9 cellular contexts compared by ENCODE assay signal in the genomic region with DNA sequence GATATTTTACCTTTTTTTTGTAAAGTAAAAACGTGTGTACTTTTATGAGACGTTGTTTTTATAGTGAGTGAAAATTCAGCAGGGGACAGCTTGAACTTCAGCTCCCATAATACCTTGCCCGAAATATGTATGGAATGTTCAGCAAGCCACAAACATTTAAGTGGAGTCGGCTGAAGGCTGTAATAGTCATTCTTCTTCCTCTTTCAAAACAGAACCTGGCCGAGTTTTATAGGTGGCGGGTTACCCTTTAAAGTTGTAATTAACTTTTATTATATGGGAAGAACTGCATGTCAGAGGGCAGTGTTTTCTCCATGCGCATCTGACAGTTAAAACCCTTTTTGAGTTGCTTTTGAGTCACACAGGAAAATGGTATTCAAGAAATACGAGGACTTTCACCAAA. TPM values are rescaled to one million over a fixed set of nuclear protein-coding genes. Genes with fewer than 3 reads are reported as not detected.
DNase-seq lines count a peak whose midpoint lies in the region; ATAC-seq and TF ChIP-seq lines count a peak whose summit lies in the region.
"Had no signal": no experiment of that assay in that cellular context is flagged by ENCODE, and none has a peak within 500 bp of the region (broad histone marks: within the 10 kb centered on the region; RNA-seq: fewer than 3 reads in every experiment).

No MANE protein-coding gene starts in this region.

- no peaks in the 10 kb centered on the region for H3K36me3 ChIP-seq in colonic mucosa
- H3K36me3 ChIP-seq in neural progenitor cell = no peaks in the 10 kb centered on the region

- DNase-seq in EH (ENCODE audit: low read depth) = peak; percentile 82
- DNase-seq in NB4 (ENCODE audit: low read depth) = peak; percentile 77
- DNase-seq in colonic mucosa = peak; percentile 52
- no peak for DNase-seq in neural progenitor cell (ENCODE audit: low spot score)
- no peak for DNase-seq in amniotic stem cell (lab: John Stamatoyannopoulos, UW)
- no peak for DNase-seq in cortex of kidney (lab: John Stamatoyannopoulos, UW)

- ATAC-seq in HG03457 (IDR thresholded peaks at IDR 0.05; ENCODE audit: unreplicated experiment) (no peak), GM18861 (IDR thresholded peaks at IDR 0.05; ENCODE audit: unreplicated experiment) (no peak)

- TF ChIP-seq POLR2A in NB4 (IDR thresholded peaks at IDR 0.05; ENCODE audit: extremely low read depth, insufficient read length) = no peak

- no peak overlapping the region for H3K4me3 ChIP-seq in NB4 (ENCODE audit: low read depth, low read length)
- no peak overlapping the region for H3K4me3 ChIP-seq in colonic mucosa
- H3K4me3 ChIP-seq in neural progenitor cell = no peak overlapping the region

- peak overlapping the region; percentile 16 for H3K4me2 ChIP-seq in neural progenitor cell

- H4K20me1 ChIP-seq in neural progenitor cell (ENCODE audit: low read depth) = peaks cover 25% of the 10 kb centered on the region

- no peak overlapping the region for H2AFZ ChIP-seq in neural progenitor cell (replicated peaks)

- peaks cover 28% of the 10 kb centered on the region for H3K36me3 Mint-ChIP-seq in neural progenitor cell

- H3K79me2 ChIP-seq in neural progenitor cell (ENCODE audit: low read depth) = peaks cover 68% of the 10 kb centered on the region

- intact Hi-C loops in colonic mucosa (cut with DNase I) = no loop called here

- H3F3A ChIP-seq in neural progenitor cell (ENCODE audit: low read depth) = peaks cover 9% of the 10 kb centered on the region

- H3K27ac Mint-ChIP-seq in neural progenitor cell = no peak overlapping the region

- H3K4me3 Mint-ChIP-seq in neural progenitor cell = no peak overlapping the region

- H3K27ac ChIP-seq in colonic mucosa (no peak overlapping the region), neural progenitor cell (no peak overlapping the region)

- H3K9me3 ChIP-seq in colonic mucosa (no peaks in the 10 kb centered on the region), neural progenitor cell (ENCODE audit: low read depth) (no peaks in the 10 kb centered on the region)

- H3K27me3 ChIP-seq in colonic mucosa (no peaks in the 10 kb centered on the region), neural progenitor cell (no peaks in the 10 kb centered on the region)

- no peaks in the 10 kb centered on the region for H3K27me3 Mint-ChIP-seq in neural progenitor cell (ENCODE audit: insufficient read depth, low read depth)

- TF ChIP-seq CTCF in NB4 (IDR thresholded peaks at IDR 0.05; ENCODE audit: low read depth, low read length) = no peak
- no peak for TF ChIP-seq CTCF in colonic mucosa (IDR thresholded peaks at IDR 0.05)
- no peak for TF ChIP-seq CTCF in neural progenitor cell (IDR thresholded peaks at IDR 0.05)

- H3K9me3 Mint-ChIP-seq in neural progenitor cell = peaks cover 44% of the 10 kb centered on the region

- peaks cover 7% of the 10 kb centered on the region for H3K4me1 Mint-ChIP-seq in neural progenitor cell

- H3K9ac ChIP-seq in colonic mucosa (ENCODE audit: low read depth in 2 of 2, low read length in 2 of 2) = no peak overlapping the region
- H3K9ac ChIP-seq in neural progenitor cell = no peak overlapping the region

- H3K4me1 ChIP-seq in colonic mucosa = no peaks in the 10 kb centered on the region
- H3K4me1 ChIP-seq in neural progenitor cell = peaks cover 10% of the 10 kb centered on the region

RNA-seq across cellular contexts. Expression of a gene that starts 50.7 kb away (rescaled TPM):
- under 1 TPM; 0.24 to 0.27 TPM for total RNA-seq in colonic mucosa
- 0.37 TPM in 1 of 2 replicates, not detected in the other for total RNA-seq in neural progenitor cell (ENCODE audit: low replicate concordance)
- total RNA-seq: dermis microvascular lymphatic vessel endothelial cell had no signal

Comparison
In these comparisons a context has a peak if more than half of its experiments do, and no peak if none do; other contexts are left out.
1. DNase-seq: peak in EH (single experiment), NB4 (single experiment) and colonic mucosa (single experiment); none in neural progenitor cell (single experiment), amniotic stem cell (single experiment) and cortex of kidney (single experiment).